21 cellular contexts compared by ENCODE assay signal in genomic region chr14:28565345-28565744, GRCh38.
"Had no signal": no experiment of that assay in that cellular context is flagged by ENCODE, and none has a peak within 500 bp of the region (broad histone marks: within the 10 kb centered on the region; RNA-seq: fewer than 3 reads in every experiment).

No MANE protein-coding gene starts in this region.

- H3K4me3 ChIP-seq: coronary artery, dorsolateral prefrontal cortex, esophagus muscularis mucosa, gastrocnemius medialis, heart right ventricle, left lung, lower lobe of right lung had no signal

- H3K27me3 Mint-ChIP-seq: memory B cell; naive thymus-derived CD4-positive, alpha-beta T cell had no signal

- ATAC-seq: gastrocnemius medialis; heart right ventricle; left cardiac atrium; left lung; left ventricle myocardium superior; lower lobe of right lung; naive thymus-derived CD4-positive, alpha-beta T cell; natural killer cell had no signal

- H3K9me3 ChIP-seq: esophagus muscularis mucosa, gastrocnemius medialis, heart right ventricle, left lung, lower lobe of right lung had no signal

- H3K27ac ChIP-seq: coronary artery, dorsolateral prefrontal cortex, esophagus muscularis mucosa, gastrocnemius medialis, heart right ventricle, left lung, lower lobe of right lung had no signal

- H3K4me1 ChIP-seq: esophagus muscularis mucosa, gastrocnemius medialis, heart right ventricle, left lung, lower lobe of right lung had no signal

- H3K36me3 Mint-ChIP-seq: memory B cell; naive thymus-derived CD4-positive, alpha-beta T cell; natural killer cell had no signal

- H3K36me3 ChIP-seq: esophagus muscularis mucosa, gastrocnemius medialis, heart right ventricle, left lung, lower lobe of right lung had no signal

- DNase-seq: dermis blood vessel endothelial cell; dorsolateral prefrontal cortex; effector CD4-positive, alpha-beta T cell; effector memory CD4-positive, alpha-beta T cell; foreskin melanocyte; gastrocnemius medialis; glutamatergic neuron; head of caudate nucleus; heart right ventricle; hippocampal formation; left cardiac atrium; left lung; left ventricle myocardium superior; lower lobe of right lung; mesendoderm; midbrain; naive thymus-derived CD4-positive, alpha-beta T cell; natural killer cell had no signal

- H3K27me3 ChIP-seq: dorsolateral prefrontal cortex, esophagus muscularis mucosa, gastrocnemius medialis, heart right ventricle, left lung had no signal

- H3K27ac Mint-ChIP-seq: memory B cell; naive thymus-derived CD4-positive, alpha-beta T cell; natural killer cell had no signal

- H3K4me1 Mint-ChIP-seq: memory B cell; naive thymus-derived CD4-positive, alpha-beta T cell; natural killer cell had no signal

- H3K4me3 Mint-ChIP-seq: memory B cell; naive thymus-derived CD4-positive, alpha-beta T cell; natural killer cell had no signal
